ENCODE assay signal across 21 cellular contexts in genomic region chr2:173574713-173575112, GRCh38.
DNase-seq lines count a peak whose midpoint lies in the region; ATAC-seq, FAIRE-seq and TF ChIP-seq lines count a peak whose summit lies in the region.
"Had no signal": no experiment of that assay in that cellular context is flagged by ENCODE, and none has a peak within 500 bp of the region (broad histone marks: within the 10 kb centered on the region; RNA-seq: fewer than 3 reads in every experiment).

No MANE protein-coding gene starts in this region.

- no peaks in the 10 kb centered on the region for H4K20me1 ChIP-seq in HepG2 (ENCODE audit: insufficient read depth, low read length)

- H3K4me1 ChIP-seq in HepG2 (ENCODE audit: insufficient read depth, low read length) (no peaks in the 10 kb centered on the region), right lobe of liver (no peaks in the 10 kb centered on the region), heart left ventricle (peaks cover 0 to 10% (median 0%) of the 10 kb centered on the region in 12 donors)

- no peaks in the 10 kb centered on the region for H3K79me2 ChIP-seq in HepG2 (ENCODE audit: insufficient read depth, low read length)

- H3K4me3 ChIP-seq in HepG2 (replicated peaks in 1 of 3; ENCODE audit: insufficient read depth in 1 of 3, low read depth in 2 of 3, low read length in 3 of 3) (no peak overlapping the region), right lobe of liver (no peak overlapping the region), heart left ventricle (no peak overlapping the region)
- H3K4me3 ChIP-seq: GM12878, sigmoid colon, tibial artery had no signal

- POLR2A ChIA-PET in HepG2 (lab: Yijun Ruan, JAX) = no interaction called here
- POLR2A ChIA-PET in RWPE1 (lab: Yijun Ruan, JAX; ENCODE audit: low non-redundant PET) = no interaction called here

- H3K9me3 ChIP-seq in HepG2 (ENCODE audit: low read length) (no peaks in the 10 kb centered on the region), right lobe of liver (no peaks in the 10 kb centered on the region), heart left ventricle (no peaks in the 10 kb centered on the region)
- H3K9me3 ChIP-seq: sigmoid colon, SK-N-SH, tibial artery had no signal

- H3K27ac ChIP-seq in HepG2 (ENCODE audit: extremely low read length, insufficient read depth, low read length) (no peak overlapping the region), right lobe of liver (no peak overlapping the region), RWPE1 (no peak overlapping the region), heart left ventricle (no peak overlapping the region)
- H3K27ac ChIP-seq: sigmoid colon, tibial artery had no signal

- in situ Hi-C loops in HepG2 (cut with HindIII; ENCODE audit: extremely low pct_ligation_motif_present, low pct_unique_long_range_greater_than_20kb) = loop anchor here (10.0 kb wide), 1 partner anchor 770 kb away; no protein-coding TSS in a partner anchor

- DNase-seq in HepG2 (ENCODE audit: low spot score) (no peak), right lobe of liver (no peak), RWPE1 (ENCODE audit: low spot score) (peak; percentile 50), fibroblast of gingiva (ENCODE audit: low read depth) (peak; percentile 43), HuH-7.5 (ENCODE audit: low spot score) (no peak), heart left ventricle (no peak)
- no peak for DNase-seq in activated CD4-positive, alpha-beta T cell treated with anti-CD3 and anti-CD28 coated beads for 4 hours
- DNase-seq: activated CD4-positive, alpha-beta T cell treated with anti-CD3 and anti-CD28 coated beads, Interleukin-2, amount 50 U/mL, for 48 hours; activated naive CD8-positive, alpha-beta T cell treated with anti-CD3 and anti-CD28 coated beads, Interleukin-2, amount 50 U/mL, for 24 hours; activated T-cell treated with anti-CD3 and anti-CD28 coated beads, Interleukin-2, amount 50 U/mL, for 4 hours; CD8-positive, alpha-beta memory T cell; endodermal cell; KG1; NCI-H187; NCI-H446 treated with DMSO at 0.1 percent for 48 hours; sigmoid colon; SK-N-SH; tibial artery had no signal

- WGBS in HepG2 (ENCODE audit: low lambda C conversion rate) = 6% methylated on average over 2 of the region's 2 CpGs
- WGBS in right lobe of liver (ENCODE audit: insufficient coverage, low coverage, low lambda C conversion rate, missing lambda C conversion rate) = 54% methylated on average over 2 of the region's 2 CpGs
- WGBS in heart left ventricle, 4 donors = 81 to 88% (median 83%) methylated on average over 2 of the region's 2 CpGs

- TF ChIP-seq EP300 in HepG2 (IDR thresholded peaks at IDR 0.05; ENCODE audit: low read depth in 2 of 2, low read length in 2 of 2) = no peak
- no peak for TF ChIP-seq EP300 in HepG2 (CRISPR knock-in tag; IDR thresholded peaks at IDR 0.05; ENCODE audit: borderline replicate concordance)

- no peak overlapping the region for H3K9ac ChIP-seq in HepG2 (ENCODE audit: insufficient read depth, low read depth, low read length)
- H3K9ac ChIP-seq: SK-N-SH had no signal

- TF ChIP-seq RAD21 in HepG2 (CRISPR knock-in tag; IDR thresholded peaks at IDR 0.05) = no peak

- H3K36me3 ChIP-seq in HepG2 (replicated peaks in 1 of 2; ENCODE audit: control insufficient read depth in 1 of 2, insufficient read depth in 2 of 2, low read length in 2 of 2) (no peaks in the 10 kb centered on the region), right lobe of liver (no peaks in the 10 kb centered on the region), heart left ventricle (no peaks in the 10 kb centered on the region)
- H3K36me3 ChIP-seq: sigmoid colon, tibial artery had no signal

- no peak overlapping the region for H2AFZ ChIP-seq in HepG2 (ENCODE audit: low read length)

- TF ChIP-seq CTCF in HepG2 (CRISPR knock-in tag; IDR thresholded peaks at IDR 0.05) = no peak
- TF ChIP-seq CTCF in right lobe of liver (IDR thresholded peaks at IDR 0.05) = no peak
- TF ChIP-seq CTCF in RWPE1 (conservative IDR thresholded peaks at IDR 0.05; ENCODE audit: low read depth) = no peak
- no peak for TF ChIP-seq CTCF in heart left ventricle (IDR thresholded peaks at IDR 0.05)

- CTCF ChIA-PET in HepG2 (lab: Yijun Ruan, JAX; ENCODE audit: low intra/inter-chr PET ratio, low total read pairs) (no interaction called here), RWPE1 (lab: Yijun Ruan, JAX) (interaction anchor here (0.7 kb wide), 1 partner anchor 109 kb away, joined by 3 read pairs; no protein-coding TSS in a partner anchor)

- TF ChIP-seq POLR2A in HepG2 (IDR thresholded peaks at IDR 0.05; ENCODE audit: insufficient read depth in 1 of 2, low read depth in 2 of 2, low read length in 2 of 2) (no peak), right lobe of liver (IDR thresholded peaks at IDR 0.05) (no peak), heart left ventricle (IDR thresholded peaks at IDR 0.05) (no peak)

- BruUV-seq in HepG2 (replicated peaks; lab: Mats Ljungman, UMichigan) = no TSS peak

- H3K27me3 ChIP-seq in HepG2 (ENCODE audit: control insufficient read depth in 1 of 2, insufficient read depth in 2 of 2, low read length in 2 of 2) = peaks cover 0 to 7% of the 10 kb centered on the region in 2 experiments; a peak in 2 of 5 replicates
- no peaks in the 10 kb centered on the region for H3K27me3 ChIP-seq in right lobe of liver
- peaks cover 0 to 6% (median 0%) of the 10 kb centered on the region in 9 donors for H3K27me3 ChIP-seq in heart left ventricle
- H3K27me3 ChIP-seq: sigmoid colon, tibial artery had no signal

- FAIRE-seq in HepG2 (lab: Jason Lieb, UNC) = no peak
- FAIRE-seq: A204.1, GM12878 had no signal

- H3K4me2 ChIP-seq in HepG2 (ENCODE audit: low read depth, low read length) = no peak overlapping the region
- H3K4me2 ChIP-seq: SK-N-SH had no signal

- intact Hi-C loops in HepG2 (cut with micrococcal nuclease; ENCODE audit: unreplicated experiment) (no loop called here), right lobe of liver (cut with DNase I) (no loop called here), heart left ventricle (cut with DNase I) (loop anchor here in 5 of 10 donors (5.0 to 10.0 kb wide), 5 partner anchors 178 to 770 kb away; partner anchors contain the start of gene SP9 (in 1 of the 5))

- ATAC-seq in HepG2 (no peak), right lobe of liver (no peak), HG03108 (IDR thresholded peaks at IDR 0.05; ENCODE audit: unreplicated experiment) (no peak), heart left ventricle (no peak)
- ATAC-seq: activated naive CD8-positive, alpha-beta T cell treated with anti-CD3 and anti-CD28 coated beads, Interleukin-2, amount 50 U/mL, for 24 hours; activated T-cell treated with anti-CD3 and anti-CD28 coated beads, Interleukin-2, amount 50 U/mL, for 4 hours; GM12878 had no signal

TF ChIP-seq in HepG2, 621 proteins besides CTCF, POLR2A, EP300 and RAD21:
- TF ChIP-seq MAFK (conservative IDR thresholded peaks at IDR 0.05 in 1 of 2, IDR thresholded peaks at IDR 0.05 in 1 of 2; ENCODE audit: low read length in 2 of 2) (peak in 1 of 2 experiments; percentile 23; a peak in 1 of 4 replicates), ZNF646 (CRISPR knock-in tag; IDR thresholded peaks at IDR 0.05) (no peak), NFE2L2 (IDR thresholded peaks at IDR 0.05; ENCODE audit: low read length) (peak; percentile 52; the same call in 1 of the 2 replicates)

Comparison
In these comparisons a context has a peak if more than half of its experiments do, and no peak if none do; other contexts are left out.
1. DNase-seq: peak in RWPE1 (single experiment) and fibroblast of gingiva (single experiment); none in HepG2 (single experiment), right lobe of liver (0 of 3), activated CD4-positive, alpha-beta T cell treated with anti-CD3 and anti-CD28 coated beads for 4 hours (0 of 2), HuH-7.5 (single experiment) and heart left ventricle (0 of 5).